Comparison of ENCODE assay signal across 18 cellular contexts in the genomic region with DNA sequence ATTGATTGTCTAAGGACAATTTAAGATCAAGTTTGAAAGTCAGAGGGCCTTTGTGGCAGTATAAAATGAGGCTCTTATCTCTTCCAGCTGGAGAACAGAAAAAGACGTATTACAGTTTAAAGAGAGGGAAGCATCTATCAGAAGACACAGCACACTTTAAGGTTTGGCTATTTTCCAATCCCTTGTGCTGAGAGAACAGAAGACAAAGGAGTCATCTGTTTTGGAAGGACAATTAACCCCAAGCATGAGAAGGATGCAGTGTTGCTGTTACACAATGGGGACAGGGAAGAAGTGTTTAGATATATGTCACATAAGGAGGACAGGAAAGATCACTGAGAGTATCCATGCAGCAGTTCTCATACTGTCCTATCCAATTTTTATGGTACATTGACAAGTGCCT.
"Had no signal": no experiment of that assay in that cellular context is flagged by ENCODE, and none has a peak within 500 bp of the region (broad histone marks: within the 10 kb centered on the region; RNA-seq: fewer than 3 reads in every experiment).

No MANE protein-coding gene starts in this region.

- H3K4me1 ChIP-seq: colonic mucosa, right lobe of liver, testis, upper lobe of left lung had no signal

- H3K27ac Mint-ChIP-seq: activated CD4-positive, alpha-beta T cell treated with anti-CD3 and anti-CD28 coated beads, Interleukin-2, amount 10 ng/mL, durations not matched to agents 24 days and 14 days; activated CD8-positive, alpha-beta T cell treated with anti-CD3 and anti-CD28 coated beads for 36 hours; activated naive CD4-positive, alpha-beta T cell treated with anti-CD3 and anti-CD28 coated beads for 36 hours; activated T-helper 2 cell treated with anti-CD3 and anti-CD28 coated beads, Interferon-gamma antibody, Interleukin-2, Interleukin-4, amounts not matched to agents 10 μg/mL and 5 μg/mL and 100 μg/mL, durations not matched to agents 14 hours and 24 hours and 36 hours; naive thymus-derived CD8-positive, alpha-beta T cell; T-helper 2 cell treated with Interferon-gamma antibody and Interleukin-4, amounts not matched to agents 5 μg/mL and 100 μg/mL, for 36 hours had no signal

- DNase-seq: activated CD4-positive, alpha-beta T cell treated with anti-CD3 and anti-CD28 coated beads, Interleukin-2, amount 10 ng/mL, durations not matched to agents 24 days and 14 days; activated CD4-positive, CD25-positive, alpha-beta regulatory T cell; activated CD8-positive, alpha-beta T cell treated with anti-CD3 and anti-CD28 coated beads for 36 hours; activated naive CD4-positive, alpha-beta T cell treated with anti-CD3 and anti-CD28 coated beads for 36 hours; activated T-cell treated with anti-CD3 and anti-CD28 coated beads, Interleukin-2, amount 50 U/mL, for 1 hour; colonic mucosa; mesenchymal stem cell; naive thymus-derived CD8-positive, alpha-beta T cell; ovary; right lobe of liver; small intestine; stimulated activated CD4-positive, alpha-beta T cell treated with anti-CD3 and anti-CD28 coated beads, Interleukin-4, amount 100 ng/mL, for 1 hour; stomach; upper lobe of left lung had no signal

- H3K27me3 ChIP-seq: colonic mucosa, ovary, right lobe of liver, stomach, testis, upper lobe of left lung had no signal

- H3K9me3 Mint-ChIP-seq: activated CD4-positive, alpha-beta T cell treated with anti-CD3 and anti-CD28 coated beads, Interleukin-2, amount 10 ng/mL, durations not matched to agents 24 days and 14 days had no signal

- H3K4me3 Mint-ChIP-seq: activated CD4-positive, alpha-beta T cell treated with anti-CD3 and anti-CD28 coated beads, Interleukin-2, amount 10 ng/mL, durations not matched to agents 24 days and 14 days; activated CD8-positive, alpha-beta T cell treated with anti-CD3 and anti-CD28 coated beads for 36 hours; activated naive CD4-positive, alpha-beta T cell treated with anti-CD3 and anti-CD28 coated beads for 36 hours; central memory CD8-positive, alpha-beta T cell; naive thymus-derived CD8-positive, alpha-beta T cell; T-helper 2 cell treated with Interferon-gamma antibody and Interleukin-4, amounts not matched to agents 5 μg/mL and 100 μg/mL, for 36 hours had no signal

- H3K4me3 ChIP-seq: colonic mucosa, ovary, right lobe of liver, stomach, testis, upper lobe of left lung had no signal

- H3K27me3 Mint-ChIP-seq: activated CD4-positive, alpha-beta T cell treated with anti-CD3 and anti-CD28 coated beads, Interleukin-2, amount 10 ng/mL, durations not matched to agents 24 days and 14 days; activated CD8-positive, alpha-beta T cell treated with anti-CD3 and anti-CD28 coated beads for 36 hours; central memory CD8-positive, alpha-beta T cell; naive thymus-derived CD8-positive, alpha-beta T cell had no signal

- H3K36me3 Mint-ChIP-seq: naive thymus-derived CD8-positive, alpha-beta T cell had no signal

- H3K9me3 ChIP-seq: colonic mucosa, ovary, right lobe of liver, stomach, testis, upper lobe of left lung had no signal

- FAIRE-seq: small intestine had no signal

- ATAC-seq: activated CD8-positive, alpha-beta T cell treated with anti-CD3 and anti-CD28 coated beads for 36 hours; naive thymus-derived CD8-positive, alpha-beta T cell; right lobe of liver had no signal

- H3K36me3 ChIP-seq: colonic mucosa, ovary, right lobe of liver, stomach, upper lobe of left lung had no signal

- H3K27ac ChIP-seq: colonic mucosa, ovary, right lobe of liver, stomach, testis, upper lobe of left lung had no signal

- H3K4me1 Mint-ChIP-seq: activated CD4-positive, alpha-beta T cell treated with anti-CD3 and anti-CD28 coated beads, Interleukin-2, amount 10 ng/mL, durations not matched to agents 24 days and 14 days; central memory CD8-positive, alpha-beta T cell had no signal
